In genomic region chr19:40091205-40092129, GRCh38 we compare ENCODE assay signal across 8 cellular contexts. TPM values are rescaled to one million over a fixed set of nuclear protein-coding genes. Genes with fewer than 3 reads are reported as not detected.
A peak's percentile ranks its signal among the peaks of the same experiment; 100 is the strongest.
DNase-seq lines count a peak whose midpoint lies in the region; ATAC-seq and TF ChIP-seq lines count a peak whose summit lies in the region.

No MANE protein-coding gene starts in this region.

- peaks cover 31% of the 10 kb centered on the region for H3K4me1 ChIP-seq in DND-41 (ENCODE audit: insufficient read depth, low read length)
- peaks cover 10% of the 10 kb centered on the region for H3K4me1 ChIP-seq in osteoblast (ENCODE audit: insufficient read depth, low read length)

- H3K4me3 ChIP-seq in DND-41 (ENCODE audit: low read depth in 1 of 2, low read length in 2 of 2), result peak overlapping the region; percentile 57 to 72
- H3K4me3 ChIP-seq in osteoblast (ENCODE audit: insufficient read depth, low read length), result peak overlapping the region; percentile 88

- ATAC-seq in DND-41 (ENCODE audit: insufficient read depth, low read depth) (no peak), HG02885 (IDR thresholded peaks at IDR 0.05; ENCODE audit: poor library complexity, unreplicated experiment) (no peak)

- H3K36me3 ChIP-seq in DND-41 (ENCODE audit: insufficient read depth, low read length) (no peaks in the 10 kb centered on the region), osteoblast (ENCODE audit: insufficient read depth, low read length) (no peaks in the 10 kb centered on the region)

- H3K27ac ChIP-seq in DND-41 (ENCODE audit: low read length) (peak overlapping the region; percentile 84), epithelial cell of prostate (peak overlapping the region; percentile 79), osteoblast (ENCODE audit: low read depth, low read length) (peak overlapping the region; percentile 72)

- intact Hi-C loops in head of caudate nucleus (cut with DNase I), result no loop called here
- intact Hi-C loops in posterior vena cava (cut with DNase I), result no loop called here

- H3K27me3 ChIP-seq in DND-41 (ENCODE audit: insufficient read depth, low read length, poor library complexity) (no peaks in the 10 kb centered on the region), osteoblast (ENCODE audit: insufficient read depth, low read length) (no peaks in the 10 kb centered on the region)

- H3K4me2 ChIP-seq in DND-41 (ENCODE audit: insufficient read depth, low read length), result peak overlapping the region; percentile 76
- peak overlapping the region; percentile 86 for H3K4me2 ChIP-seq in osteoblast (ENCODE audit: insufficient read depth, low read length)

- H2AFZ ChIP-seq in DND-41 (ENCODE audit: low read depth, low read length) (peak overlapping the region; percentile 82), osteoblast (ENCODE audit: low read length) (peak overlapping the region; percentile 96)

- H3K9ac ChIP-seq in DND-41 (ENCODE audit: low read depth, low read length), result peak overlapping the region; percentile 72

- no peak for TF ChIP-seq CTCF in DND-41 (IDR thresholded peaks at IDR 0.05; ENCODE audit: borderline replicate concordance, extremely low read depth, low read length, poor library complexity, severe bottlenecking)
- TF ChIP-seq CTCF in osteoblast (IDR thresholded peaks at IDR 0.05; ENCODE audit: extremely low read depth, low read depth, low read length), result no peak

- H4K20me1 ChIP-seq in DND-41 (ENCODE audit: insufficient read depth, low read length), result no peaks in the 10 kb centered on the region
- H4K20me1 ChIP-seq in osteoblast (ENCODE audit: insufficient read depth, low read length), result no peaks in the 10 kb centered on the region

- no peak for DNase-seq in DND-41
- DNase-seq in OCI-M1 (lab: John Stamatoyannopoulos, UW), result peak; percentile 71
- no peak for DNase-seq in epithelial cell of prostate (ENCODE audit: low read depth, low spot score)
- DNase-seq in osteoblast (ENCODE audit: insufficient read length, low spot score, missing footprints), result peak; percentile 34
- no peak for DNase-seq in head of caudate nucleus
- DNase-seq in posterior vena cava (ENCODE audit: low spot score), result no peak
- DNase-seq in HT-29 (ENCODE audit: low spot score), result no peak

- H3K9me3 ChIP-seq in DND-41 (ENCODE audit: insufficient read depth, low read length, severe bottlenecking) (peaks cover 3% of the 10 kb centered on the region), osteoblast (ENCODE audit: low read depth, low read length) (no peaks in the 10 kb centered on the region)

- H3K79me2 ChIP-seq in DND-41 (ENCODE audit: insufficient read depth, low read length) (peaks cover 44% of the 10 kb centered on the region), osteoblast (ENCODE audit: insufficient read depth, low read length) (peaks cover 28% of the 10 kb centered on the region)

RNA-seq across cellular contexts. Expression of gene ZNF780A, which starts 0.7 kb away (rescaled TPM):
- total RNA-seq in osteoblast (15.9 and 17.7 TPM in 2 replicates), posterior vena cava (10 to 100 TPM; 13.2 to 17.9 TPM)
- 9.3 and 11.9 TPM in 2 replicates for total RNA-seq in HT-29 (2014; rRNA removed; shearing (Covaris generic))

RNA-seq across cellular contexts. Expression of gene ZNF780B, which starts 35.4 kb away (rescaled TPM):
- total RNA-seq in osteoblast (14.5 and 17.1 TPM in 2 replicates), posterior vena cava (10 to 100 TPM; 14.0 to 20.7 TPM)
- total RNA-seq in HT-29 (2014; rRNA removed; shearing (Covaris generic)), result 10.2 and 11.5 TPM in 2 replicates

Comparison
In these comparisons a context has a peak if more than half of its experiments do, and no peak if none do; other contexts are left out.
1. DNase-seq: peak in OCI-M1 (single experiment) and osteoblast (single experiment); none in DND-41 (single experiment), epithelial cell of prostate (single experiment), head of caudate nucleus (0 of 42), posterior vena cava (single experiment) and HT-29 (single experiment).
2. Peak in every context shown above with its lines, with median percentiles within 50 percentile points of each other: H3K27ac ChIP-seq.